In the genomic region with DNA sequence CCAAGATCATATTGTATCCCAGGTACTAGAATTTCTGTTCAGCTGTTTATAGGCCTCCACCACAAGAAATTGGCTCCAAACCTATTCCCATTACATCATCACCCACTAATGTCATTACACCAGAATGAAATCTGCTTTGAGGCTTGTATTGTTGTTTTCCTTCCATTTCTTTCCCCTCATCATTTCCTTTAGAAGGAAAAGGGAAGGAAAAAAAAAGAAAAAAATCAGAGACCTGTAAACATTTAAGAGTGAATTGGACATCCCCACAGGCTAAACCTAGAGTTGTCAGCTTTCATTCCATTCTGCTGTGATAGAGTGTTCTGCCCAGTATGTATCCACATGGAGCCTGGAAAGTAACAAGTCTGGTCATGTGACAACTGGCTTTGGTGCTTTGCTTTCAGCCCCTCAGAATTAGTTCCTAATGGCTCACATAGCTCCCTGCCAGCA, we compare ENCODE assay signal across 10 cellular contexts. TPM values are rescaled to one million over a fixed set of nuclear protein-coding genes. Genes with fewer than 3 reads are reported as not detected.
DNase-seq lines count a peak whose midpoint lies in the region; ATAC-seq and TF ChIP-seq lines count a peak whose summit lies in the region.
"Had no signal": no experiment of that assay in that cellular context is flagged by ENCODE, and none has a peak within 500 bp of the region (broad histone marks: within the 10 kb centered on the region; RNA-seq: fewer than 3 reads in every experiment).

No MANE protein-coding gene starts in this region.

- H3K9me2 ChIP-seq in MM.1S (replicated peaks; ENCODE audit: insufficient read depth, low read length) = no peaks in the 10 kb centered on the region

- H3K27me3 ChIP-seq in brain microvascular endothelial cell (replicated peaks) (no peaks in the 10 kb centered on the region), gastrocnemius medialis (no peaks in the 10 kb centered on the region), MM.1S (replicated peaks; ENCODE audit: insufficient read depth, low read length) (no peaks in the 10 kb centered on the region)

- H3K27ac ChIP-seq in brain microvascular endothelial cell (peak overlapping the region; percentile 56), gastrocnemius medialis (peak overlapping the region; percentile 55 to 64 (median 60)), MM.1S (ENCODE audit: low read length) (no peak overlapping the region)

- peak in 1 of 2 donors; percentile 58 for ATAC-seq in gastrocnemius medialis
- ATAC-seq in HG02852 (IDR thresholded peaks at IDR 0.05; ENCODE audit: unreplicated experiment) = no peak

- no peak overlapping the region for H2AFZ ChIP-seq in MM.1S (ENCODE audit: low read length)

- no peak overlapping the region for H3K4me3 ChIP-seq in brain microvascular endothelial cell (ENCODE audit: low read depth, low read length)
- H3K4me3 ChIP-seq in gastrocnemius medialis = no peak overlapping the region
- H3K4me3 ChIP-seq in MM.1S (ENCODE audit: low read length) = no peak overlapping the region

- CTCF ChIA-PET in activated CD4-positive, alpha-beta memory T cell treated with anti-CD3 and anti-CD28 coated beads, Interleukin-2, amount 10 ng/mL, durations not matched to agents 7 days and 5 days (lab: Charles Lee) = no interaction called here

- peaks cover 47% of the 10 kb centered on the region for H3K4me1 Mint-ChIP-seq in HFFc6 (ENCODE audit: low read depth)
- peaks cover 19% of the 10 kb centered on the region for H3K4me1 Mint-ChIP-seq in activated CD4-positive, alpha-beta memory T cell treated with anti-CD3 and anti-CD28 coated beads, Interleukin-2, amount 10 ng/mL, durations not matched to agents 7 days and 5 days

- in situ Hi-C loops in brain microvascular endothelial cell (cut with HindIII; ENCODE audit: low pct_ligation_motif_present, low sequenced_read_pairs) (no loop called here), gastrocnemius medialis (cut with MboI; ENCODE audit: low sequenced_read_pairs in 4 of 4) (no loop called here)

- TF ChIP-seq CTCF in HFFc6 (IDR thresholded peaks at IDR 0.05) (no peak), brain microvascular endothelial cell (IDR thresholded peaks at IDR 0.05; ENCODE audit: low read depth, low read length, missing control alignments) (no peak), gastrocnemius medialis (IDR thresholded peaks at IDR 0.05 in 4 of 5, conservative IDR thresholded peaks at IDR 0.05 in 1 of 5) (no peak), MM.1S (IDR thresholded peaks at IDR 0.05; ENCODE audit: low read length) (no peak)

- no peak for TF ChIP-seq POLR2A in gastrocnemius medialis (IDR thresholded peaks at IDR 0.05)

- intact Hi-C loops in gastrocnemius medialis (cut with DNase I; ENCODE audit: low total_unique reads) = no loop called here

- H3K9me3 ChIP-seq in gastrocnemius medialis (no peaks in the 10 kb centered on the region), MM.1S (replicated peaks; ENCODE audit: insufficient read depth, low read length) (no peaks in the 10 kb centered on the region)

- H3K27ac Mint-ChIP-seq in HFFc6 = no peak overlapping the region; the same call in 1 of the 2 replicates
- no peak overlapping the region for H3K27ac Mint-ChIP-seq in activated CD4-positive, alpha-beta memory T cell treated with anti-CD3 and anti-CD28 coated beads, Interleukin-2, amount 10 ng/mL, durations not matched to agents 7 days and 5 days

- DNase-seq in HFFc6 (peak; percentile 21), brain microvascular endothelial cell (peak; percentile 68), hepatic stellate cell (ENCODE audit: low spot score) (peak; percentile 16), gastrocnemius medialis (no peak), MM.1S (no peak), CD1c-positive myeloid dendritic cell (ENCODE audit: extremely low spot score) (no peak)
- DNase-seq in activated CD4-positive, alpha-beta memory T cell treated with anti-CD3 and anti-CD28 coated beads, Interleukin-2, amount 10 ng/mL, durations not matched to agents 7 days and 5 days = no peak
- DNase-seq: NCI-H748 treated with DMSO at 0.1 percent for 48 hours; stimulated activated CD4-positive, alpha-beta T cell treated with anti-CD3 and anti-CD28 coated beads, Interleukin-4, amount 100 ng/mL, for 4 hours had no signal

- 0 out of 2 replicates have a peak, but pooled peaks cover 8% of the 10 kb centered on the region for H4K20me1 ChIP-seq in MM.1S (ENCODE audit: insufficient read depth, low read length)

- no peaks in the 10 kb centered on the region for H3K9me3 Mint-ChIP-seq in HFFc6
- H3K9me3 Mint-ChIP-seq in activated CD4-positive, alpha-beta memory T cell treated with anti-CD3 and anti-CD28 coated beads, Interleukin-2, amount 10 ng/mL, durations not matched to agents 7 days and 5 days = no peaks in the 10 kb centered on the region

- no peak overlapping the region for H3K4me3 Mint-ChIP-seq in HFFc6
- no peak overlapping the region for H3K4me3 Mint-ChIP-seq in activated CD4-positive, alpha-beta memory T cell treated with anti-CD3 and anti-CD28 coated beads, Interleukin-2, amount 10 ng/mL, durations not matched to agents 7 days and 5 days

- H3K36me3 ChIP-seq in brain microvascular endothelial cell (replicated peaks) (peaks cover 5% of the 10 kb centered on the region), gastrocnemius medialis (peaks cover 0 to 12% of the 10 kb centered on the region in 2 donors), MM.1S (replicated peaks; ENCODE audit: insufficient read depth, low read length) (no peaks in the 10 kb centered on the region)

- H3K9ac ChIP-seq in MM.1S (ENCODE audit: low read length) = no peak overlapping the region

- H3K4me1 ChIP-seq in gastrocnemius medialis (peaks cover 62 to 75% of the 10 kb centered on the region in 2 donors), MM.1S (ENCODE audit: low read length) (no peaks in the 10 kb centered on the region)

- peaks cover 42% of the 10 kb centered on the region for H3K36me3 Mint-ChIP-seq in HFFc6 (ENCODE audit: low read depth)
- peaks cover 33% of the 10 kb centered on the region for H3K36me3 Mint-ChIP-seq in activated CD4-positive, alpha-beta memory T cell treated with anti-CD3 and anti-CD28 coated beads, Interleukin-2, amount 10 ng/mL, durations not matched to agents 7 days and 5 days (ENCODE audit: low read depth)

- peaks cover 47% of the 10 kb centered on the region for H3K79me2 ChIP-seq in MM.1S (ENCODE audit: low read length)

- H3K4me2 ChIP-seq in MM.1S (ENCODE audit: low read depth, low read length) = no peak overlapping the region

- no peaks in the 10 kb centered on the region for H3F3A ChIP-seq in MM.1S (ENCODE audit: insufficient read depth, low read length)

- no peaks in the 10 kb centered on the region for H3K27me3 Mint-ChIP-seq in HFFc6 (ENCODE audit: insufficient read depth)
- H3K27me3 Mint-ChIP-seq in activated CD4-positive, alpha-beta memory T cell treated with anti-CD3 and anti-CD28 coated beads, Interleukin-2, amount 10 ng/mL, durations not matched to agents 7 days and 5 days = no peaks in the 10 kb centered on the region

- POLR2A ChIA-PET in activated CD4-positive, alpha-beta memory T cell treated with anti-CD3 and anti-CD28 coated beads, Interleukin-2, amount 10 ng/mL, durations not matched to agents 7 days and 5 days (lab: Charles Lee) = no interaction called here

RNA-seq across cellular contexts. Expression of gene NFYC, which starts 44.6 kb away (rescaled TPM):
- total RNA-seq in HFFc6 (2021; fragmentation: NEBNext Ultra II Directional; extraction: Animal tissue kit (Norgen Biotek cat#: 25700)) = 10 to 100 TPM; 31.0 to 48.1 (median 43.8) TPM
- 10 to 100 TPM; 45.3 to 58.6 (median 57.4) TPM for total RNA-seq in gastrocnemius medialis
- 10 to 100 TPM; 78.7 to 84.1 TPM for total RNA-seq in activated CD4-positive, alpha-beta memory T cell treated with anti-CD3 and anti-CD28 coated beads, Interleukin-2, amount 10 ng/mL, durations not matched to agents 7 days and 5 days

RNA-seq across cellular contexts. Expression of gene KCNQ4, which starts 47.5 kb away (rescaled TPM):
- under 1 TPM in 1 of 6 experiments, not detected in 5; 0.05 TPM for total RNA-seq in HFFc6 (2021; fragmentation: NEBNext Ultra II Directional; extraction: Animal tissue kit (Norgen Biotek cat#: 25700))
- 1 to 10 TPM; 2.9 to 8.2 (median 3.5) TPM for total RNA-seq in gastrocnemius medialis
- under 1 TPM; 0.45 to 0.60 TPM for total RNA-seq in activated CD4-positive, alpha-beta memory T cell treated with anti-CD3 and anti-CD28 coated beads, Interleukin-2, amount 10 ng/mL, durations not matched to agents 7 days and 5 days

Comparison
In these comparisons a context has a peak if more than half of its experiments do, and no peak if none do; other contexts are left out.
1. DNase-seq: peak in HFFc6 (single experiment), brain microvascular endothelial cell (single experiment) and hepatic stellate cell (single experiment); none in gastrocnemius medialis (0 of 2), MM.1S (single experiment), activated CD4-positive, alpha-beta memory T cell treated with anti-CD3 and anti-CD28 coated beads, Interleukin-2, amount 10 ng/mL, durations not matched to agents 7 days and 5 days (single experiment) and CD1c-positive myeloid dendritic cell (single experiment).